In the genomic region with DNA sequence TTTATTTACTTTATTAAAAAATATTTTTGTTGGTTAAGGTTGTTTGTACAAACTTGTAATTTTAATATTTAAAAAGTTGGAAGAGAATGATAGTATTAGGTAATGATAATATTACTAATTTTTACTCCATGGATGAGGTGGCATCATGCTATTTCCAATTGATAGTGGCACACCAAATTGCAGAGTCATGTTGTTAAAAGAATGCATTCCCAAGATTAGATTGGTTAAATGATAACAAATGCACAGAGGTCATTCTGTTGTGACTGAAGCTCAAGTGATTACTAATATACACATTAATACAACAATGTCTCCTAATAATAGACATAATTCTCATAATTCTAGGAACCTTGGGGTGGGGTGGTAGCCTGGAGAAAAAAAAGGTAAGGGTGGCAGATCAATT, we compare ENCODE assay signal across 13 cellular contexts. TPM values are rescaled to one million over a fixed set of nuclear protein-coding genes. Genes with fewer than 3 reads are reported as not detected.
DNase-seq lines count a peak whose midpoint lies in the region; ATAC-seq and TF ChIP-seq lines count a peak whose summit lies in the region.
"Had no signal": no experiment of that assay in that cellular context is flagged by ENCODE, and none has a peak within 500 bp of the region (broad histone marks: within the 10 kb centered on the region; RNA-seq: fewer than 3 reads in every experiment).

No MANE protein-coding gene starts in this region.

- no peak overlapping the region for H3K4me3 Mint-ChIP-seq in activated naive CD4-positive, alpha-beta T cell treated with anti-CD3 and anti-CD28 coated beads for 36 hours
- H3K4me3 Mint-ChIP-seq in activated naive CD8-positive, alpha-beta T cell treated with anti-CD3 and anti-CD28 coated beads, Interleukin-2, amount 50 U/mL, for 24 hours, result no peak overlapping the region

- peaks cover 12% of the 10 kb centered on the region for H3K36me3 Mint-ChIP-seq in activated naive CD4-positive, alpha-beta T cell treated with anti-CD3 and anti-CD28 coated beads for 36 hours (ENCODE audit: low read depth)
- peaks cover 16% of the 10 kb centered on the region for H3K36me3 Mint-ChIP-seq in activated naive CD8-positive, alpha-beta T cell treated with anti-CD3 and anti-CD28 coated beads, Interleukin-2, amount 50 U/mL, for 24 hours (ENCODE audit: low read depth)

- H3K9me3 Mint-ChIP-seq in activated naive CD4-positive, alpha-beta T cell treated with anti-CD3 and anti-CD28 coated beads for 36 hours, result peaks cover 12% of the 10 kb centered on the region
- H3K9me3 Mint-ChIP-seq in activated naive CD8-positive, alpha-beta T cell treated with anti-CD3 and anti-CD28 coated beads, Interleukin-2, amount 50 U/mL, for 24 hours, result peaks cover 11% of the 10 kb centered on the region

- H3K4me1 Mint-ChIP-seq in activated naive CD4-positive, alpha-beta T cell treated with anti-CD3 and anti-CD28 coated beads for 36 hours (ENCODE audit: low read depth), result peaks cover 80% of the 10 kb centered on the region
- peaks cover 76% of the 10 kb centered on the region for H3K4me1 Mint-ChIP-seq in activated naive CD8-positive, alpha-beta T cell treated with anti-CD3 and anti-CD28 coated beads, Interleukin-2, amount 50 U/mL, for 24 hours

- H3K4me2 ChIP-seq in Loucy (ENCODE audit: low read depth, low read length, poor library complexity, severe bottlenecking), result peak overlapping the region; percentile 70

- TF ChIP-seq CTCF in Loucy (conservative IDR thresholded peaks at IDR 0.05; ENCODE audit: low read length), result no peak
- no peak for TF ChIP-seq CTCF in neutrophil (IDR thresholded peaks at IDR 0.05)

- H3K9ac ChIP-seq in Loucy (ENCODE audit: low read depth, low read length, poor library complexity, severe bottlenecking), result no peak overlapping the region

- H2AFZ ChIP-seq in Loucy (ENCODE audit: low read length), result no peak overlapping the region

- no peaks in the 10 kb centered on the region for H3K9me2 ChIP-seq in Loucy (replicated peaks; ENCODE audit: low read depth, low read length)

- no peaks in the 10 kb centered on the region for H4K20me1 ChIP-seq in Loucy (ENCODE audit: insufficient read depth, low read length, poor library complexity, severe bottlenecking)

- H3K27ac Mint-ChIP-seq in activated naive CD4-positive, alpha-beta T cell treated with anti-CD3 and anti-CD28 coated beads for 36 hours, result peak overlapping the region; percentile 76
- H3K27ac Mint-ChIP-seq in activated naive CD8-positive, alpha-beta T cell treated with anti-CD3 and anti-CD28 coated beads, Interleukin-2, amount 50 U/mL, for 24 hours, result peak overlapping the region; percentile 88

- H3K79me2 ChIP-seq in Loucy (ENCODE audit: insufficient read depth, low read length), result no peaks in the 10 kb centered on the region

- no peak for ATAC-seq in activated naive CD8-positive, alpha-beta T cell treated with anti-CD3 and anti-CD28 coated beads, Interleukin-2, amount 50 U/mL, for 24 hours
- ATAC-seq in esophagus mucosa, result no peak

- peaks cover 35% of the 10 kb centered on the region for H3K4me1 ChIP-seq in Loucy (ENCODE audit: insufficient read depth, low read length, poor library complexity, severe bottlenecking)
- H3K4me1 ChIP-seq in neutrophil (ENCODE audit: control insufficient read depth in 1 of 2, insufficient read depth in 1 of 2, low read depth in 1 of 2, low read length in 1 of 2), result peaks cover 25 to 34% of the 10 kb centered on the region in 2 experiments

- no peaks in the 10 kb centered on the region for H3K36me3 ChIP-seq in Loucy (ENCODE audit: insufficient read depth, low read length)
- no peaks in the 10 kb centered on the region for H3K36me3 ChIP-seq in neutrophil
- H3K36me3 ChIP-seq: ovary, suprapubic skin had no signal

- H3K27me3 Mint-ChIP-seq in activated naive CD4-positive, alpha-beta T cell treated with anti-CD3 and anti-CD28 coated beads for 36 hours (ENCODE audit: low read depth), result no peaks in the 10 kb centered on the region
- H3K27me3 Mint-ChIP-seq in activated naive CD8-positive, alpha-beta T cell treated with anti-CD3 and anti-CD28 coated beads, Interleukin-2, amount 50 U/mL, for 24 hours, result no peaks in the 10 kb centered on the region

- no peaks in the 10 kb centered on the region for H3F3A ChIP-seq in Loucy (ENCODE audit: low read depth)

- H3K27ac ChIP-seq in neutrophil, result peak overlapping the region; percentile 80
- H3K27ac ChIP-seq: ovary, suprapubic skin had no signal

- no peak for DNase-seq in activated naive CD4-positive, alpha-beta T cell treated with anti-CD3 and anti-CD28 coated beads for 36 hours
- no peak for DNase-seq in activated naive CD4-positive, alpha-beta T cell treated with Interleukin-2 at 50 U/mL for 16 hours
- DNase-seq in activated naive CD8-positive, alpha-beta T cell treated with anti-CD3 and anti-CD28 coated beads, Interleukin-2, amount 50 U/mL, for 24 hours, result no peak
- DNase-seq in LoVo (ENCODE audit: low spot score) (no peak), NCI-H345 (lab: John Stamatoyannopoulos, UW) (no peak)
- DNase-seq: Calu3, ovary, T1000 had no signal

- H3K9me3 ChIP-seq in Loucy (ENCODE audit: insufficient read depth, low read depth, low read length), result no peaks in the 10 kb centered on the region; the same call in 1 of the 2 replicates
- no peaks in the 10 kb centered on the region for H3K9me3 ChIP-seq in neutrophil
- H3K9me3 ChIP-seq: ovary, suprapubic skin had no signal

- intact Hi-C loops in activated naive CD4-positive, alpha-beta T cell treated with anti-CD3 and anti-CD28 coated beads for 36 hours (cut with micrococcal nuclease), result loop anchor here (1.0 to 5.0 kb wide), 6 partner anchors 32 to 894 kb away; partner anchors contain the start of genes ATG3 and SLC35A5

- H3K27me3 ChIP-seq in Loucy (ENCODE audit: insufficient read depth, low read length, poor library complexity, severe bottlenecking), result no peaks in the 10 kb centered on the region
- no peaks in the 10 kb centered on the region for H3K27me3 ChIP-seq in neutrophil
- H3K27me3 ChIP-seq: ovary, suprapubic skin had no signal

- no peak overlapping the region for H3K4me3 ChIP-seq in Loucy (ENCODE audit: low read length, poor library complexity, severe bottlenecking)
- no peak overlapping the region for H3K4me3 ChIP-seq in neutrophil (ENCODE audit: low read depth in 1 of 2, low read length in 1 of 2)
- H3K4me3 ChIP-seq: GM12878, ovary, suprapubic skin had no signal

- CTCF ChIA-PET in activated naive CD4-positive, alpha-beta T cell treated with anti-CD3 and anti-CD28 coated beads for 36 hours (lab: Charles Lee), result interaction anchor here (0.7 to 7.5 kb wide), 20 partner anchors 8 to 345 kb away, joined by 3 to 80 read pairs (median 6); no protein-coding TSS in a partner anchor

RNA-seq across cellular contexts. Expression of gene PLCXD2, which starts 6.2 kb away (rescaled TPM):
- 10 to 100 TPM; 12.5 to 12.6 TPM for total RNA-seq in activated naive CD4-positive, alpha-beta T cell treated with anti-CD3 and anti-CD28 coated beads for 36 hours
- 6.2 TPM for total RNA-seq in esophagus mucosa
